In genomic region chr3:74295479-74295878, GRCh38 we compare ENCODE assay signal across 34 cellular contexts.
"Had no signal": no experiment of that assay in that cellular context is flagged by ENCODE, and none has a peak within 500 bp of the region (broad histone marks: within the 10 kb centered on the region; RNA-seq: fewer than 3 reads in every experiment).

No MANE protein-coding gene starts in this region.

- H3K27me3 ChIP-seq: MG63 had no signal

- H3K9me3 ChIP-seq: MG63 had no signal

- H3K4me3 ChIP-seq: MG63 had no signal

- H3K36me3 ChIP-seq: MG63 had no signal

- DNase-seq: Karpas-422, Kasumi-1, MG63, MM.1S, MV-4-11, NCI-H1048, NCI-H1092, NCI-H1092 treated with DMSO at 0.1 percent for 48 hours, NCI-H1105, NCI-H1105 treated with DMSO at 0.1 percent for 48 hours, NCI-H1417, NCI-H1417 treated with DMSO at 0.1 percent for 48 hours, NCI-H1436, NCI-H1436 treated with DMSO at 0.1 percent for 48 hours, NCI-H146, NCI-H1694, NCI-H1694 treated with DMSO at 0.1 percent for 48 hours, NCI-H187, NCI-H187 treated with DMSO at 0.1 percent for 48 hours, NCI-H1930, NCI-H2029, NCI-H2029 treated with DMSO at 0.1 percent for 48 hours, NCI-H2081, NCI-H2081 treated with DMSO at 0.1 percent for 48 hours, NCI-H2107, NCI-H2171, NCI-H2171 treated with DMSO at 0.1 percent for 48 hours, NCI-H2227 treated with DMSO at 0.1 percent for 48 hours, NCI-H226, NCI-H345, NCI-H446, NCI-H446 treated with DMSO at 0.1 percent for 48 hours, NCI-H510A, NCI-H510A treated with DMSO at 0.1 percent for 48 hours had no signal
